22 cellular contexts compared by ENCODE assay signal in genomic region chr12:80849367-80849766, GRCh38.
"Had no signal": no experiment of that assay in that cellular context is flagged by ENCODE, and none has a peak within 500 bp of the region (broad histone marks: within the 10 kb centered on the region; RNA-seq: fewer than 3 reads in every experiment).

No MANE protein-coding gene starts in this region.

- H3K9me3 Mint-ChIP-seq: brain; dendritic cell treated with granulocyte-macrophage colony-stimulating factor and Interleukin-4, amounts not matched to agents 40 ng/mL and 50 ng/mL, for 4 days; mesothelial cell of epicardium had no signal

- H3K4me2 ChIP-seq: smooth muscle cell had no signal

- H3K27me3 ChIP-seq: sigmoid colon, testis, uterus had no signal

- H3K9me3 ChIP-seq: left ventricle myocardium inferior, sigmoid colon, testis, uterus had no signal

- H3K27ac Mint-ChIP-seq: activated naive CD4-positive, alpha-beta T cell treated with anti-CD3 and anti-CD28 coated beads, Interleukin-2, amount 50 U/mL, for 72 hours; dendritic cell treated with granulocyte-macrophage colony-stimulating factor and Interleukin-4, amounts not matched to agents 40 ng/mL and 50 ng/mL, for 4 days; mesothelial cell of epicardium; natural killer cell; progenitor cell of endocrine pancreas; stimulated activated naive B cell treated with anti-CD40 and anti-IgM and Interleukin-4, amounts not matched to agents 10 μg/mL and 1 μg/mL and 100 μg/mL, for 72 hours had no signal

- DNase-seq: activated CD4-positive, alpha-beta T cell treated with anti-CD3 and anti-CD28 coated beads for 1 hour; activated T-cell treated with anti-CD3 and anti-CD28 coated beads, Interleukin-2, amount 50 U/mL, for 1 hour; aorta; effector CD4-positive, alpha-beta T cell; erythroblast; foreskin fibroblast; kidney glomerular epithelial cell; left ventricle myocardium inferior; natural killer cell; retina; sigmoid colon; stimulated activated CD4-positive, alpha-beta T cell treated with anti-CD3 and anti-CD28 coated beads, Interleukin-2, amount 100 ng/mL, for 48 hours; stimulated activated CD8-positive, alpha-beta memory T cell treated with anti-CD3 and anti-CD28 coated beads, Interleukin-4, amount 100 ng/mL, for 48 hours; stimulated activated naive B cell treated with anti-CD40 and anti-IgM and Interleukin-4, amounts not matched to agents 10 μg/mL and 1 μg/mL and 100 μg/mL, for 72 hours; testis; uterus had no signal

- H3K27ac ChIP-seq: left ventricle myocardium inferior, sigmoid colon, testis, uterus had no signal

- ATAC-seq: activated naive CD4-positive, alpha-beta T cell treated with anti-CD3 and anti-CD28 coated beads, Interleukin-2, amount 50 U/mL, for 72 hours; natural killer cell; stimulated activated naive B cell treated with anti-CD40 and anti-IgM and Interleukin-4, amounts not matched to agents 10 μg/mL and 1 μg/mL and 100 μg/mL, for 72 hours had no signal

- H3K27me3 Mint-ChIP-seq: brain; dendritic cell treated with granulocyte-macrophage colony-stimulating factor and Interleukin-4, amounts not matched to agents 40 ng/mL and 50 ng/mL, for 4 days; progenitor cell of endocrine pancreas; stimulated activated naive B cell treated with anti-CD40 and anti-IgM and Interleukin-4, amounts not matched to agents 10 μg/mL and 1 μg/mL and 100 μg/mL, for 72 hours had no signal

- H3K36me3 Mint-ChIP-seq: activated naive CD4-positive, alpha-beta T cell treated with anti-CD3 and anti-CD28 coated beads, Interleukin-2, amount 50 U/mL, for 72 hours; brain; mesothelial cell of epicardium; natural killer cell; stimulated activated naive B cell treated with anti-CD40 and anti-IgM and Interleukin-4, amounts not matched to agents 10 μg/mL and 1 μg/mL and 100 μg/mL, for 72 hours had no signal

- H3K4me1 Mint-ChIP-seq: natural killer cell; stimulated activated naive B cell treated with anti-CD40 and anti-IgM and Interleukin-4, amounts not matched to agents 10 μg/mL and 1 μg/mL and 100 μg/mL, for 72 hours had no signal

- H3K4me1 ChIP-seq: sigmoid colon, testis, uterus had no signal

- H3K4me3 Mint-ChIP-seq: brain; dendritic cell treated with granulocyte-macrophage colony-stimulating factor and Interleukin-4, amounts not matched to agents 40 ng/mL and 50 ng/mL, for 4 days; mesothelial cell of epicardium; natural killer cell; stimulated activated naive B cell treated with anti-CD40 and anti-IgM and Interleukin-4, amounts not matched to agents 10 μg/mL and 1 μg/mL and 100 μg/mL, for 72 hours had no signal
